9 cellular contexts compared by ENCODE assay signal in the genomic region with DNA sequence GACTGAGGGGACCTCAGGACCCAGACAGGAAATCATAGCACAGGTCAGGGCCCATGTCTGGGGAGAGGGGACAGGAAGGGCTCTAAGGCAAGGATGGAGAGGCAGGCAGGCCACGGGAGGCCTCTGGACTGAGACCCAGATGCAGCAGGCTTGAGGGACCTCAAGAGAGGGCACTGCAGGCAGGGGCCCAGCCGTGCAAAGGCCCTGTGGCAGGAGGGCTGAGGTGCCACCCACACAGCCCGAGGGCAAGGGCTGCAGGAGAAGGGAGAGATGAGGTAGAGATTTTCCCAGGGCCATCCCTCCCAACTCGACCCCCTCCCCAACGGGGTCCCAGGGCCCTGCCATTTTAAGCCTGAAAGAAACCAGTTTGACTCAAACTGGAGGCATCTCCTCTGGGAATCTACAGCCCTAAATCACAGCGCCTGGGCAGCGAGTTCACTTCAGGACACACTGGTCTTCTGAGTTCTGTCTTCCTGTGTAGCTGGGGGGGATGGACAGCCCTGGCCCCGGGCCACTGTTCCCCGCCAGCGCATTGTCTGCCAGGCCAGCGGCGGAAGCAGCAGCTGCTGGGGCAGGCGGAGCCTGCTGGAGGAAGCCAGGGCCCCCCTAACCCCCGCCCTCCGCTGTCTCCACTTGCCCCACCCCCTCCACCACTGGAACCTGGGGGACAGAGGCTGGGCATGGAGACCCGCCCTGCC. TPM values are rescaled to one million over a fixed set of nuclear protein-coding genes. Genes with fewer than 3 reads are reported as not detected.
DNase-seq lines count a peak whose midpoint lies in the region; ATAC-seq and TF ChIP-seq lines count a peak whose summit lies in the region.
"Had no signal": no experiment of that assay in that cellular context is flagged by ENCODE, and none has a peak within 500 bp of the region (broad histone marks: within the 10 kb centered on the region; RNA-seq: fewer than 3 reads in every experiment).

No MANE protein-coding gene starts in this region.

- peak; percentile 63 for DNase-seq in A673 (ENCODE audit: low spot score)
- peak; percentile 85 for DNase-seq in HK-2 (ENCODE audit: unreplicated experiment)
- DNase-seq in SK-MEL-5 (ENCODE audit: low read depth, low spot score) = peak; percentile 30
- no peak for DNase-seq in CD8-positive, alpha-beta memory T cell
- DNase-seq in progenitor cell of endocrine pancreas (ENCODE audit: low spot score, unreplicated experiment) = no peak
- DNase-seq: activated T-cell treated with anti-CD3 and anti-CD28 coated beads, Interleukin-2, amount 50 U/mL, for 72 hours had no signal

- ATAC-seq in esophagus mucosa = peak; percentile 40
- ATAC-seq in HG03354 (IDR thresholded peaks at IDR 0.05; ENCODE audit: poor library complexity, severe bottlenecking, unreplicated experiment) = no peak

- peaks cover 6 to 11% (median 9%) of the 10 kb centered on the region in 3 donors for H3K4me1 Mint-ChIP-seq in CD8-positive, alpha-beta memory T cell
- H3K4me1 Mint-ChIP-seq in progenitor cell of endocrine pancreas (ENCODE audit: low read depth) = no peaks in the 10 kb centered on the region

- no peaks in the 10 kb centered on the region for H3K9me3 ChIP-seq in A673 (ENCODE audit: low read depth, low read length, poor library complexity, severe bottlenecking)
- no peaks in the 10 kb centered on the region for H3K9me3 ChIP-seq in mucosa of rectum (ENCODE audit: control insufficient read depth in 2 of 2, low read length in 2 of 2)
- no peaks in the 10 kb centered on the region for H3K9me3 ChIP-seq in CD8-positive, alpha-beta memory T cell (ENCODE audit: low read length)

- H3K4me1 ChIP-seq in A673 (ENCODE audit: insufficient read depth, low read length, poor library complexity, severe bottlenecking) (peaks cover 6% of the 10 kb centered on the region), mucosa of rectum (ENCODE audit: control insufficient read depth in 2 of 2, insufficient read depth in 2 of 2, low read length in 2 of 2) (peaks cover 31 to 37% of the 10 kb centered on the region in 2 donors)
- no peaks in the 10 kb centered on the region for H3K4me1 ChIP-seq in CD8-positive, alpha-beta memory T cell (ENCODE audit: insufficient read depth, low read length)

- H3K4me3 Mint-ChIP-seq in CD8-positive, alpha-beta memory T cell = no peak overlapping the region
- no peak overlapping the region for H3K4me3 Mint-ChIP-seq in progenitor cell of endocrine pancreas (ENCODE audit: low read depth)
- H3K4me3 Mint-ChIP-seq: activated T-cell treated with anti-CD3 and anti-CD28 coated beads, Interleukin-2, amount 50 U/mL, for 72 hours had no signal

- no peak overlapping the region for H3K27ac Mint-ChIP-seq in CD8-positive, alpha-beta memory T cell
- H3K27ac Mint-ChIP-seq in progenitor cell of endocrine pancreas = no peak overlapping the region
- H3K27ac Mint-ChIP-seq: activated T-cell treated with anti-CD3 and anti-CD28 coated beads, Interleukin-2, amount 50 U/mL, for 72 hours had no signal

- no peaks in the 10 kb centered on the region for H3K27me3 ChIP-seq in A673 (replicated peaks; ENCODE audit: insufficient read depth, low read depth, low read length, poor library complexity)
- H3K27me3 ChIP-seq in mucosa of rectum (ENCODE audit: control insufficient read depth in 2 of 2, insufficient read depth in 2 of 2, low read length in 2 of 2) = no peaks in the 10 kb centered on the region
- no peaks in the 10 kb centered on the region for H3K27me3 ChIP-seq in CD8-positive, alpha-beta memory T cell (ENCODE audit: insufficient read depth, low read length, poor library complexity, severe bottlenecking)

- H3K9me3 Mint-ChIP-seq in CD8-positive, alpha-beta memory T cell = no peaks in the 10 kb centered on the region
- no peaks in the 10 kb centered on the region for H3K9me3 Mint-ChIP-seq in progenitor cell of endocrine pancreas (ENCODE audit: low read depth)

- in situ Hi-C loops in SK-MEL-5 (cut with HindIII; ENCODE audit: low pct_unique_long_range_greater_than_20kb, low sequenced_read_pairs) = no loop called here

- peak overlapping the region; percentile 2 to 5 for H3K9ac ChIP-seq in mucosa of rectum (ENCODE audit: low read depth in 1 of 2, low read length in 2 of 2)

- no peaks in the 10 kb centered on the region for H3K36me3 ChIP-seq in A673 (ENCODE audit: insufficient read depth, low read length, poor library complexity, severe bottlenecking)
- H3K36me3 ChIP-seq in mucosa of rectum (ENCODE audit: control insufficient read depth in 2 of 2, insufficient read depth in 2 of 2, low read length in 2 of 2) = no peaks in the 10 kb centered on the region
- H3K36me3 ChIP-seq in CD8-positive, alpha-beta memory T cell (ENCODE audit: insufficient read depth, low read length) = no peaks in the 10 kb centered on the region

- H3K27me3 Mint-ChIP-seq in CD8-positive, alpha-beta memory T cell = peaks cover 4 to 6% of the 10 kb centered on the region in 2 donors
- H3K27me3 Mint-ChIP-seq in progenitor cell of endocrine pancreas = peaks cover 35% of the 10 kb centered on the region

- H3K27ac ChIP-seq in A673 (ENCODE audit: low read depth, low read length, poor library complexity, severe bottlenecking) (peak overlapping the region; percentile 25), mucosa of rectum (ENCODE audit: low read depth in 2 of 2, low read length in 2 of 2) (peak overlapping the region; percentile 76 to 90)
- H3K27ac ChIP-seq in CD8-positive, alpha-beta memory T cell (ENCODE audit: low read depth, low read length) = no peak overlapping the region

- TF ChIP-seq CTCF in A673 (conservative IDR thresholded peaks at IDR 0.05; ENCODE audit: low read depth, low read length) (no peak), progenitor cell of endocrine pancreas (IDR thresholded peaks at IDR 0.05; ENCODE audit: unreplicated experiment) (no peak)

- no peak overlapping the region for H3K4me3 ChIP-seq in A673 (ENCODE audit: low read depth, low read length, poor library complexity, severe bottlenecking)
- no peak overlapping the region for H3K4me3 ChIP-seq in mucosa of rectum (ENCODE audit: low read length in 2 of 2)
- H3K4me3 ChIP-seq in CD8-positive, alpha-beta memory T cell (ENCODE audit: low read length) = no peak overlapping the region

- BruUV-seq in A673 (replicated peaks; lab: Mats Ljungman, UMichigan) = no TSS peak

- intact Hi-C loops in A673 (cut with micrococcal nuclease; ENCODE audit: unreplicated experiment) = loop anchor here (10.0 kb wide), 1 partner anchor 538 kb away; a partner anchor contains a TSS

- CTCF ChIA-PET in A673 (lab: Charles Lee) = interaction anchor here (1.0 to 1.4 kb wide), 2 partner anchors 9 to 11 kb away, joined by 4 to 8 read pairs; no protein-coding TSS in a partner anchor
- CTCF ChIA-PET in CD8-positive, alpha-beta memory T cell (lab: Charles Lee) = interaction anchor here (1.9 to 5.2 kb wide), 4 partner anchors 10 to 125 kb away, joined by 8 to 68 read pairs (median 32); no protein-coding TSS in a partner anchor

- POLR2A ChIA-PET in A673 (lab: Charles Lee; ENCODE audit: low non-redundant PET) = no interaction called here
- POLR2A ChIA-PET in CD8-positive, alpha-beta memory T cell (lab: Charles Lee) = no interaction called here

- no peaks in the 10 kb centered on the region for H3K36me3 Mint-ChIP-seq in CD8-positive, alpha-beta memory T cell
- H3K36me3 Mint-ChIP-seq in progenitor cell of endocrine pancreas (ENCODE audit: insufficient read depth) = no peaks in the 10 kb centered on the region

RNA-seq across cellular contexts. Expression of a gene that starts 20.3 kb away (rescaled TPM):
- total RNA-seq in A673 (2021) (not detected in 2 replicates), esophagus mucosa (8.4 TPM), progenitor cell of endocrine pancreas (3.7 and 4.3 TPM in 2 replicates)
- total RNA-seq in SK-MEL-5 (2014; rRNA removed; shearing (Covaris generic)) = not detected in 2 replicates
- polyA plus RNA-seq in SK-MEL-5 (2015; cell fraction: cytosol; rRNA removed) = 0.04 and 0.32 TPM in 2 replicates
- polyA plus RNA-seq in SK-MEL-5 (2015; cell fraction: nucleus; rRNA removed) = not detected in 2 replicates
- not detected for total RNA-seq in CD8-positive, alpha-beta memory T cell
- polyA plus RNA-seq in CD8-positive, alpha-beta memory T cell = not detected
- total RNA-seq: activated T-cell treated with anti-CD3 and anti-CD28 coated beads, Interleukin-2, amount 50 U/mL, for 72 hours had no signal

Comparison
In these comparisons a context has a peak if more than half of its experiments do, and no peak if none do; other contexts are left out.
1. DNase-seq: peak in A673 (single experiment), HK-2 (single experiment) and SK-MEL-5 (single experiment); none in CD8-positive, alpha-beta memory T cell (0 of 5) and progenitor cell of endocrine pancreas (single experiment).